Comparison of ENCODE assay signal across 8 cellular contexts in genomic region chr3:172561894-172562664, GRCh38. TPM values are rescaled to one million over a fixed set of nuclear protein-coding genes. Genes with fewer than 3 reads are reported as not detected.
DNase-seq lines count a peak whose midpoint lies in the region; ATAC-seq and TF ChIP-seq lines count a peak whose summit lies in the region.

No MANE protein-coding gene starts in this region.

- H3K27me3 ChIP-seq in SK-N-SH (ENCODE audit: insufficient read depth) (no peaks in the 10 kb centered on the region), right cardiac atrium (ENCODE audit: control insufficient read depth, insufficient read depth) (no peaks in the 10 kb centered on the region)

- H3K4me2 ChIP-seq in SK-N-SH, result no peak overlapping the region

- no peak overlapping the region for H3K9ac ChIP-seq in SK-N-SH

- TF ChIP-seq RAD21 in SK-N-SH (IDR thresholded peaks at IDR 0.05; ENCODE audit: low read length), result no peak

- peaks cover 5% of the 10 kb centered on the region for H3K9me3 Mint-ChIP-seq in stimulated activated naive CD8-positive, alpha-beta T cell treated with anti-CD3 and anti-CD28 coated beads, Interleukin-15, Interleukin-2, amounts not matched to agents 100 ng/mL and 50 ng/mL, for 24 hours
- H3K9me3 Mint-ChIP-seq in naive thymus-derived CD8-positive, alpha-beta T cell, result no peaks in the 10 kb centered on the region

- no peak for TF ChIP-seq CTCF in SK-N-SH (IDR thresholded peaks at IDR 0.05)

- no peaks in the 10 kb centered on the region for H3K9me2 ChIP-seq in SK-N-SH

- peak overlapping the region; percentile 80; the same call in 1 of the 2 replicates for H2AFZ ChIP-seq in SK-N-SH (ENCODE audit: low read depth)

- H3K4me1 ChIP-seq in SK-N-SH (ENCODE audit: control insufficient read depth in 1 of 2, insufficient read depth in 2 of 2, low read depth in 1 of 2, low read length in 1 of 2) (peaks cover 0 to 7% of the 10 kb centered on the region in 2 experiments; a peak in 1 of 4 replicates), right cardiac atrium (ENCODE audit: control insufficient read depth, insufficient read depth, low read length) (no peaks in the 10 kb centered on the region)

- H3K4me1 Mint-ChIP-seq in stimulated activated naive CD8-positive, alpha-beta T cell treated with anti-CD3 and anti-CD28 coated beads, Interleukin-15, Interleukin-2, amounts not matched to agents 100 ng/mL and 50 ng/mL, for 24 hours (ENCODE audit: low read depth), result peaks cover 50% of the 10 kb centered on the region
- H3K4me1 Mint-ChIP-seq in naive thymus-derived CD8-positive, alpha-beta T cell, result peaks cover 0 to 32% (median 12%) of the 10 kb centered on the region in 4 donors

- CTCF ChIA-PET in SK-N-SH (lab: Yijun Ruan, JAX), result interaction anchor here (0.6 kb wide), 1 partner anchor 124 kb away, joined by 3 read pairs; no protein-coding TSS in a partner anchor

- 92% methylated on average over 12 of the region's 12 CpGs for WGBS in SK-N-SH (ENCODE audit: low lambda C conversion rate)
- WGBS in right cardiac atrium, result 84% methylated on average over 12 of the region's 12 CpGs

- TF ChIP-seq EP300 in SK-N-SH (IDR thresholded peaks at IDR 0.05; ENCODE audit: borderline replicate concordance in 1 of 2, low read depth in 1 of 2, low read length in 1 of 2), result no peak

- H3K4me3 Mint-ChIP-seq in stimulated activated naive CD8-positive, alpha-beta T cell treated with anti-CD3 and anti-CD28 coated beads, Interleukin-15, Interleukin-2, amounts not matched to agents 100 ng/mL and 50 ng/mL, for 24 hours, result peak overlapping the region; percentile 76
- peak overlapping the region in 1 of 10 donors; percentile 22 for H3K4me3 Mint-ChIP-seq in naive thymus-derived CD8-positive, alpha-beta T cell

- no peaks in the 10 kb centered on the region for H3K36me3 Mint-ChIP-seq in stimulated activated naive CD8-positive, alpha-beta T cell treated with anti-CD3 and anti-CD28 coated beads, Interleukin-15, Interleukin-2, amounts not matched to agents 100 ng/mL and 50 ng/mL, for 24 hours (ENCODE audit: low read depth)
- H3K36me3 Mint-ChIP-seq in naive thymus-derived CD8-positive, alpha-beta T cell, result no peaks in the 10 kb centered on the region

- intact Hi-C loops in right cardiac atrium (cut with DNase I), result no loop called here

- H3K9me3 ChIP-seq in SK-N-SH, result no peaks in the 10 kb centered on the region
- no peaks in the 10 kb centered on the region for H3K9me3 ChIP-seq in right cardiac atrium (ENCODE audit: control insufficient read depth, low read length)

- DNase-seq in SK-N-SH (no peak), right cardiac atrium (peak in 1 of 3 donors; percentile 32), DMS 273 (lab: John Stamatoyannopoulos, UW; ENCODE audit: unreplicated experiment) (no peak)
- peak; percentile 31 to 41 for DNase-seq in activated CD4-positive, alpha-beta T cell treated with anti-CD3 and anti-CD28 coated beads, Interleukin-2, amount 50 U/mL, for 48 hours
- no peak for DNase-seq in naive thymus-derived CD8-positive, alpha-beta T cell

- H4K20me1 ChIP-seq in SK-N-SH (ENCODE audit: insufficient read depth), result no peaks in the 10 kb centered on the region

- POLR2A ChIA-PET in SK-N-SH (lab: Yijun Ruan, JAX), result no interaction called here
- POLR2A ChIA-PET in naive thymus-derived CD8-positive, alpha-beta T cell (lab: Charles Lee), result no interaction called here

- no peaks in the 10 kb centered on the region for H3K36me3 ChIP-seq in SK-N-SH (replicated peaks in 1 of 2; ENCODE audit: control insufficient read depth in 1 of 2, insufficient read depth in 2 of 2, low read length in 1 of 2)

- no peaks in the 10 kb centered on the region for H3K27me3 Mint-ChIP-seq in stimulated activated naive CD8-positive, alpha-beta T cell treated with anti-CD3 and anti-CD28 coated beads, Interleukin-15, Interleukin-2, amounts not matched to agents 100 ng/mL and 50 ng/mL, for 24 hours
- no peaks in the 10 kb centered on the region for H3K27me3 Mint-ChIP-seq in naive thymus-derived CD8-positive, alpha-beta T cell

- ATAC-seq in SK-N-SH treated with all-trans-retinoic acid at 6 μM for 48 hours, result no peak
- ATAC-seq in right cardiac atrium, result peak in 1 of 2 donors; percentile 29
- no peak for ATAC-seq in HG03280 (IDR thresholded peaks at IDR 0.05; ENCODE audit: unreplicated experiment)
- ATAC-seq in naive thymus-derived CD8-positive, alpha-beta T cell, result no peak

- H3F3A ChIP-seq in SK-N-SH (replicated peaks; ENCODE audit: insufficient read depth), result no peaks in the 10 kb centered on the region

- no peaks in the 10 kb centered on the region for H3K79me2 ChIP-seq in SK-N-SH (ENCODE audit: insufficient read depth)

- peak overlapping the region; percentile 98 for H3K27ac Mint-ChIP-seq in stimulated activated naive CD8-positive, alpha-beta T cell treated with anti-CD3 and anti-CD28 coated beads, Interleukin-15, Interleukin-2, amounts not matched to agents 100 ng/mL and 50 ng/mL, for 24 hours
- peak overlapping the region in 3 of 10 donors; percentile 8 to 65 (median 9) for H3K27ac Mint-ChIP-seq in naive thymus-derived CD8-positive, alpha-beta T cell

- H3K4me3 ChIP-seq in SK-N-SH (ENCODE audit: low read depth in 2 of 2, low read length in 1 of 2), result no peak overlapping the region
- no peak overlapping the region for H3K4me3 ChIP-seq in right cardiac atrium (ENCODE audit: low read length)

- H3K27ac ChIP-seq in SK-N-SH (ENCODE audit: low read depth in 2 of 2, low read length in 1 of 2) (no peak overlapping the region), right cardiac atrium (ENCODE audit: low read length) (peak overlapping the region; percentile 64)

TF ChIP-seq in SK-N-SH, 30 proteins besides CTCF, POLR2A, EP300 and RAD21 (continues in another document):
- TF ChIP-seq SIN3A (IDR thresholded peaks at IDR 0.05; ENCODE audit: borderline replicate concordance, low read depth, low read length), result no peak
- no peak for TF ChIP-seq PBX3 (IDR thresholded peaks at IDR 0.05)
- no peak for TF ChIP-seq RFX5 (IDR thresholded peaks at IDR 0.05; ENCODE audit: low read length)
- TF ChIP-seq SMC3 (IDR thresholded peaks at IDR 0.05; ENCODE audit: low read depth, low read length), result no peak
- no peak for TF ChIP-seq MXI1 (IDR thresholded peaks at IDR 0.05; ENCODE audit: low read depth, low read length)
- no peak for TF ChIP-seq USF1 (IDR thresholded peaks at IDR 0.05; ENCODE audit: borderline replicate concordance, low read depth)
- TF ChIP-seq CHD2 (IDR thresholded peaks at IDR 0.05; ENCODE audit: low read length, partially characterized antibody), result no peak
- no peak for TF ChIP-seq GABPA (IDR thresholded peaks at IDR 0.05; ENCODE audit: low read depth)
- TF ChIP-seq TCF12 (IDR thresholded peaks at IDR 0.05), result no peak
- no peak for TF ChIP-seq GATA2 (CRISPR knock-in tag; IDR thresholded peaks at IDR 0.05)

TF ChIP-seq in SK-N-SH treated with all-trans-retinoic acid at 6 μM for 48 hours, 23 proteins besides CTCF, POLR2A, EP300 and RAD21:
- TF ChIP-seq ZNF565 (CRISPR knock-in tag; conservative IDR thresholded peaks at IDR 0.05; ENCODE audit: low read depth) (no peak), GLIS3 (CRISPR knock-in tag; IDR thresholded peaks at IDR 0.05) (no peak), ZFP30 (CRISPR knock-in tag; IDR thresholded peaks at IDR 0.05) (no peak)

RNA-seq across cellular contexts. Expression of gene TNFSF10, which starts 38.8 kb away (rescaled TPM):
- 0.03 and 0.10 TPM in 2 replicates for polyA plus RNA-seq in SK-N-SH (2012; rRNA removed)
- 0.07 and 0.12 TPM in 2 replicates for polyA plus RNA-seq in SK-N-SH (2012; cell fraction: cytosol; rRNA removed)
- polyA plus RNA-seq in SK-N-SH (2012; cell fraction: nucleus; rRNA removed), result 0.12 TPM in 1 of 2 replicates, not detected in the other
- total RNA-seq in right cardiac atrium, result 10 to 100 TPM in 3 of 4 donors, 1 to 10 TPM in 1; 9.6 to 23.0 (median 13.3) TPM
- 21.2 TPM for polyA plus RNA-seq in right cardiac atrium
- 10 to 100 TPM in 1 of 2 experiments, 1 to 10 TPM in 1; 9.3 to 10.9 TPM for total RNA-seq in naive thymus-derived CD8-positive, alpha-beta T cell
- 10 to 100 TPM; 11.8 to 16.1 (median 14.5) TPM for polyA plus RNA-seq in naive thymus-derived CD8-positive, alpha-beta T cell

Comparison
In these comparisons a context has a peak if more than half of its experiments do, and no peak if none do; other contexts are left out.
1. DNase-seq: peak in activated CD4-positive, alpha-beta T cell treated with anti-CD3 and anti-CD28 coated beads, Interleukin-2, amount 50 U/mL, for 48 hours (2 of 2); none in SK-N-SH (single experiment), naive thymus-derived CD8-positive, alpha-beta T cell (0 of 10) and DMS 273 (single experiment).
2. RNA of gene TNFSF10, which starts 38.8 kb away (polyA plus RNA-seq): 21.2 TPM in right cardiac atrium (single experiment) and 11.8 to 16.1 TPM in naive thymus-derived CD8-positive, alpha-beta T cell; 0.03 to 0.12 TPM in SK-N-SH; every median in the first group is over 10 times any median in the second.